Comparison of ENCODE assay signal across 9 cellular contexts in the genomic region with DNA sequence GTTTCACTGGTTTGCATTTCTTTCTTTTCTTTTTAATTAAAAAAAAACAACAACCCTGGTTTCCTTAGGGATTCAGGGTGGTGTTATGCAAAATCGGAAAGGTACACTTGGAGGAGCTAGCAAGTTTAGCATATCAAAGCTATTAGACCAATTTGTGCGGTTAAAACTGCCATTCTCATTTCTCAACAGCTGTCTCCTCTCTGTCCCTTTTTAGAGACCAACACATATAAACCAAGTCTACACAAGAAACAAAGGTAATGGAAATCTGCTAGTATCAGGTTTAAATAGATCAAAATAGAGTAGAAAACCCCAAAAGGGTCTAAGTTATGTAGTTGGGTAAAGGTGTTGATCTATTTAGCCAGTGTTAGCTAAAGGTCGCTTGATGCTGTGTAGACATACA. TPM values are rescaled to one million over a fixed set of nuclear protein-coding genes. Genes with fewer than 3 reads are reported as not detected.
A peak's percentile ranks its signal among the peaks of the same experiment; 100 is the strongest.
DNase-seq lines count a peak whose midpoint lies in the region; ATAC-seq and TF ChIP-seq lines count a peak whose summit lies in the region.
"Had no signal": no experiment of that assay in that cellular context is flagged by ENCODE, and none has a peak within 500 bp of the region (broad histone marks: within the 10 kb centered on the region; RNA-seq: fewer than 3 reads in every experiment).

No MANE protein-coding gene starts in this region.

- TF ChIP-seq CTCF in epithelial cell of esophagus (IDR thresholded peaks at IDR 0.05; ENCODE audit: insufficient read depth, low read depth, low read length, missing control alignments) (no peak), ovary (IDR thresholded peaks at IDR 0.05) (no peak)

- 39 to 41% (median 40%) methylated on average over 3 of the region's 3 CpGs for WGBS in ovary, 3 donors

- TF ChIP-seq EP300 in ovary (IDR thresholded peaks at IDR 0.05): no peak

- ATAC-seq in CD4-positive, CD25-positive, alpha-beta regulatory T cell (ENCODE audit: low read depth in 2 of 2): no peak
- no peak for ATAC-seq in HG03565 (IDR thresholded peaks at IDR 0.05; ENCODE audit: unreplicated experiment)
- no peak for ATAC-seq in activated T-cell treated with anti-CD3 and anti-CD28 coated beads, Interleukin-2, amount 50 U/mL, for 4 hours
- no peak for ATAC-seq in GM21786 (IDR thresholded peaks at IDR 0.05; ENCODE audit: unreplicated experiment)
- ATAC-seq in HG02870 (IDR thresholded peaks at IDR 0.05; ENCODE audit: unreplicated experiment): no peak

- no peak overlapping the region for H3K4me3 Mint-ChIP-seq in CD4-positive, CD25-positive, alpha-beta regulatory T cell
- no peak overlapping the region for H3K4me3 Mint-ChIP-seq in activated T-cell treated with anti-CD3 and anti-CD28 coated beads, Interleukin-2, amount 50 U/mL, for 4 hours

- H3K9me3 Mint-ChIP-seq in CD4-positive, CD25-positive, alpha-beta regulatory T cell: no peaks in the 10 kb centered on the region
- H3K9me3 Mint-ChIP-seq in activated T-cell treated with anti-CD3 and anti-CD28 coated beads, Interleukin-2, amount 50 U/mL, for 4 hours: no peaks in the 10 kb centered on the region

- DNase-seq in CD4-positive, CD25-positive, alpha-beta regulatory T cell: peak in 1 of 3 donors; percentile 46
- DNase-seq in NCI-H69 (lab: John Stamatoyannopoulos, UW) (peak; percentile 66), epithelial cell of esophagus (ENCODE audit: low read depth) (no peak), ovary (no peak)
- DNase-seq in activated T-cell treated with anti-CD3 and anti-CD28 coated beads, Interleukin-2, amount 50 U/mL, for 4 hours: no peak
- DNase-seq: KBM-7 had no signal

- H3K27me3 Mint-ChIP-seq in CD4-positive, CD25-positive, alpha-beta regulatory T cell: peaks cover 4% of the 10 kb centered on the region
- no peaks in the 10 kb centered on the region for H3K27me3 Mint-ChIP-seq in activated T-cell treated with anti-CD3 and anti-CD28 coated beads, Interleukin-2, amount 50 U/mL, for 4 hours (ENCODE audit: low read depth)

- no peaks in the 10 kb centered on the region for H3K27me3 ChIP-seq in CD4-positive, CD25-positive, alpha-beta regulatory T cell (ENCODE audit: control insufficient read depth, insufficient read depth, low read length)
- no peaks in the 10 kb centered on the region for H3K27me3 ChIP-seq in ovary

- no peaks in the 10 kb centered on the region for H3K9me3 ChIP-seq in CD4-positive, CD25-positive, alpha-beta regulatory T cell (ENCODE audit: control insufficient read depth in 2 of 2, low read length in 2 of 2)
- H3K9me3 ChIP-seq in ovary: no peaks in the 10 kb centered on the region

- TF ChIP-seq POLR2A in ovary (IDR thresholded peaks at IDR 0.05): no peak

- peaks cover 40% of the 10 kb centered on the region for H3K4me1 ChIP-seq in CD4-positive, CD25-positive, alpha-beta regulatory T cell (ENCODE audit: control insufficient read depth, insufficient read depth, low read length, poor library complexity, severe bottlenecking)
- peaks cover 1% of the 10 kb centered on the region for H3K4me1 ChIP-seq in ovary (ENCODE audit: insufficient read depth)

- peaks cover 14 to 50% (median 33%) of the 10 kb centered on the region in 4 donors for H3K4me1 Mint-ChIP-seq in CD4-positive, CD25-positive, alpha-beta regulatory T cell
- H3K4me1 Mint-ChIP-seq in activated T-cell treated with anti-CD3 and anti-CD28 coated beads, Interleukin-2, amount 50 U/mL, for 4 hours (ENCODE audit: low read depth): peaks cover 44% of the 10 kb centered on the region

- intact Hi-C loops in ovary (cut with DNase I): loop anchor here in 3 of 4 donors (2.0 to 10.0 kb wide), 5 partner anchors 80 to 472 kb away; no protein-coding TSS in a partner anchor

- H3K36me3 Mint-ChIP-seq in CD4-positive, CD25-positive, alpha-beta regulatory T cell: no peaks in the 10 kb centered on the region
- peaks cover 1% of the 10 kb centered on the region for H3K36me3 Mint-ChIP-seq in activated T-cell treated with anti-CD3 and anti-CD28 coated beads, Interleukin-2, amount 50 U/mL, for 4 hours (ENCODE audit: insufficient read depth)

- H3K4me3 ChIP-seq in CD4-positive, CD25-positive, alpha-beta regulatory T cell (ENCODE audit: low read depth, low read length): peak overlapping the region; percentile 90
- H3K4me3 ChIP-seq in epithelial cell of esophagus (ENCODE audit: low read length): peak overlapping the region; percentile 49
- H3K4me3 ChIP-seq in ovary: peak overlapping the region; percentile 40

- no peaks in the 10 kb centered on the region for H3K36me3 ChIP-seq in CD4-positive, CD25-positive, alpha-beta regulatory T cell (ENCODE audit: control insufficient read depth, insufficient read depth, low read length)
- H3K36me3 ChIP-seq in ovary: no peaks in the 10 kb centered on the region

- peak overlapping the region; percentile 88 for H3K27ac ChIP-seq in CD4-positive, CD25-positive, alpha-beta regulatory T cell (ENCODE audit: insufficient read depth, low read length, poor library complexity, severe bottlenecking)
- H3K27ac ChIP-seq in ovary: peak overlapping the region in 1 of 2 donors; percentile 90

- H3K27ac Mint-ChIP-seq in CD4-positive, CD25-positive, alpha-beta regulatory T cell: no peak overlapping the region

RNA-seq across cellular contexts. Expression of gene SESN3, which starts 1.7 kb away (rescaled TPM):
- 73.3 TPM for total RNA-seq in CD4-positive, CD25-positive, alpha-beta regulatory T cell
- 1 to 10 TPM; 4.2 to 8.7 (median 6.5) TPM for polyA plus RNA-seq in CD4-positive, CD25-positive, alpha-beta regulatory T cell
- 10 to 100 TPM; 37.1 to 77.3 (median 49.4) TPM for total RNA-seq in ovary
- polyA plus RNA-seq in ovary: 10 to 100 TPM; 14.5 to 21.7 TPM
- total RNA-seq in activated T-cell treated with anti-CD3 and anti-CD28 coated beads, Interleukin-2, amount 50 U/mL, for 4 hours: 1 to 10 TPM; 6.8 to 9.3 (median 7.3) TPM

Comparison
In these comparisons a context has a peak if more than half of its experiments do, and no peak if none do; other contexts are left out.
1. H3K4me3 ChIP-seq: peak in every context shown above with its lines; median percentile 90 in CD4-positive, CD25-positive, alpha-beta regulatory T cell; 49 in epithelial cell of esophagus; 40 in ovary.